ENCODE assay signal across 8 cellular contexts in genomic region chr18:79402977-79403722, GRCh38. TPM values are rescaled to one million over a fixed set of nuclear protein-coding genes. Genes with fewer than 3 reads are reported as not detected.
DNase-seq lines count a peak whose midpoint lies in the region; ATAC-seq and TF ChIP-seq lines count a peak whose summit lies in the region.

No MANE protein-coding gene starts in this region.

- no peaks in the 10 kb centered on the region for H3K9me3 ChIP-seq in RWPE2 (ENCODE audit: severe bottlenecking)
- H3K9me3 ChIP-seq in neural progenitor cell (ENCODE audit: low read depth), result no peaks in the 10 kb centered on the region

- H3F3A ChIP-seq in neural progenitor cell (ENCODE audit: low read depth), result peaks cover 24% of the 10 kb centered on the region

- no peak for TF ChIP-seq CTCF in RWPE2 (IDR thresholded peaks at IDR 0.05; ENCODE audit: poor library complexity, severe bottlenecking)
- no peak for TF ChIP-seq CTCF in neural progenitor cell (IDR thresholded peaks at IDR 0.05)

- no peak overlapping the region for H3K27ac Mint-ChIP-seq in neural progenitor cell

- H3K27ac ChIP-seq in RWPE2 (ENCODE audit: poor library complexity, severe bottlenecking) (peak overlapping the region; percentile 48), epithelial cell of prostate (peak overlapping the region; percentile 49), neural progenitor cell (no peak overlapping the region)

- no peak overlapping the region for H3K9ac ChIP-seq in neural progenitor cell

- H3K4me2 ChIP-seq in neural progenitor cell, result no peak overlapping the region

- no peaks in the 10 kb centered on the region for H3K79me2 ChIP-seq in neural progenitor cell (ENCODE audit: low read depth)

- ATAC-seq in RWPE2 (ENCODE audit: low read depth) (peak; percentile 70), GM21367 (IDR thresholded peaks at IDR 0.05; ENCODE audit: unreplicated experiment) (no peak)

- H3K27me3 ChIP-seq in RWPE2 (ENCODE audit: insufficient read depth, poor library complexity, severe bottlenecking) (no peaks in the 10 kb centered on the region), neural progenitor cell (peaks cover 23% of the 10 kb centered on the region)

- peak overlapping the region; percentile 30 for H3K4me3 Mint-ChIP-seq in neural progenitor cell

- peak; percentile 50 for DNase-seq in EH (ENCODE audit: low read depth)
- DNase-seq in RWPE2 (ENCODE audit: low spot score), result no peak
- DNase-seq in epithelial cell of prostate (ENCODE audit: low read depth, low spot score), result no peak
- no peak for DNase-seq in neural progenitor cell (ENCODE audit: low spot score)
- DNase-seq in COLO668 (lab: John Stamatoyannopoulos, UW; ENCODE audit: unreplicated experiment), result no peak
- no peak for DNase-seq in NCI-H2196 (lab: John Stamatoyannopoulos, UW; ENCODE audit: unreplicated experiment)
- DNase-seq in NCI-H2171 treated with DMSO at 0.1 percent for 48 hours (lab: John Stamatoyannopoulos, UW), result no peak

- peaks cover 32% of the 10 kb centered on the region for H3K27me3 Mint-ChIP-seq in neural progenitor cell (ENCODE audit: insufficient read depth, low read depth)

- no peak overlapping the region for H3K4me3 ChIP-seq in RWPE2 (ENCODE audit: severe bottlenecking)
- no peak overlapping the region for H3K4me3 ChIP-seq in neural progenitor cell

- peaks cover 44% of the 10 kb centered on the region for H3K4me1 Mint-ChIP-seq in neural progenitor cell

- H3K4me1 ChIP-seq in RWPE2 (ENCODE audit: insufficient read depth, poor library complexity, severe bottlenecking) (peaks cover 18% of the 10 kb centered on the region), neural progenitor cell (peaks cover 9% of the 10 kb centered on the region)

- no peaks in the 10 kb centered on the region for H3K36me3 ChIP-seq in RWPE2 (ENCODE audit: low read depth)
- H3K36me3 ChIP-seq in neural progenitor cell, result no peaks in the 10 kb centered on the region

- H2AFZ ChIP-seq in neural progenitor cell (replicated peaks), result no peak overlapping the region

- no peaks in the 10 kb centered on the region for H3K36me3 Mint-ChIP-seq in neural progenitor cell

- H4K20me1 ChIP-seq in neural progenitor cell (ENCODE audit: low read depth), result peaks cover 26% of the 10 kb centered on the region

- H3K9me3 Mint-ChIP-seq in neural progenitor cell, result no peaks in the 10 kb centered on the region

RNA-seq across cellular contexts. Expression of gene NFATC1, which starts 7.4 kb away (rescaled TPM):
- 2.2 and 2.3 TPM in 2 replicates for total RNA-seq in neural progenitor cell (ENCODE audit: low replicate concordance)
